Comparison of ENCODE assay signal across 8 cellular contexts in genomic region chr10:63520463-63521388, GRCh38. TPM values are rescaled to one million over a fixed set of nuclear protein-coding genes. Genes with fewer than 3 reads are reported as not detected.
DNase-seq lines count a peak whose midpoint lies in the region; ATAC-seq and TF ChIP-seq lines count a peak whose summit lies in the region.

No MANE protein-coding gene starts in this region.

- H3K27ac ChIP-seq in A673 (ENCODE audit: low read depth, low read length, poor library complexity, severe bottlenecking), result peak overlapping the region; percentile 79
- H3K27ac ChIP-seq in duodenal mucosa (ENCODE audit: low read depth, low read length), result peak overlapping the region; percentile 88
- peak overlapping the region; percentile 73 to 100 for H3K27ac ChIP-seq in lung (ENCODE audit: low read depth in 1 of 2, low read length in 1 of 2)

- peaks cover 53% of the 10 kb centered on the region for H3K4me1 ChIP-seq in A673 (ENCODE audit: insufficient read depth, low read length, poor library complexity, severe bottlenecking)
- H3K4me1 ChIP-seq in duodenal mucosa (ENCODE audit: control insufficient read depth in 1 of 2, insufficient read depth in 2 of 2, low read length in 2 of 2), result peaks cover 15 to 44% of the 10 kb centered on the region in 2 donors
- peaks cover 6 to 14% of the 10 kb centered on the region in 2 donors for H3K4me1 ChIP-seq in lung (ENCODE audit: control insufficient read depth in 2 of 2, insufficient read depth in 2 of 2, low read length in 2 of 2)

- peak overlapping the region; percentile 70 to 75 for H3K9ac ChIP-seq in duodenal mucosa (ENCODE audit: low read depth in 1 of 2, low read length in 2 of 2)

- CTCF ChIA-PET in A673 (lab: Charles Lee), result no interaction called here

- no TSS peak for BruUV-seq in A673 (replicated peaks; lab: Mats Ljungman, UMichigan)

- no peaks in the 10 kb centered on the region for H3K9me3 ChIP-seq in A673 (ENCODE audit: low read depth, low read length, poor library complexity, severe bottlenecking)
- no peaks in the 10 kb centered on the region for H3K9me3 ChIP-seq in duodenal mucosa (ENCODE audit: control insufficient read depth in 1 of 2, low read length in 2 of 2)
- no peaks in the 10 kb centered on the region for H3K9me3 ChIP-seq in lung (ENCODE audit: control insufficient read depth in 2 of 2, insufficient read depth in 1 of 2, low read length in 1 of 2)

- DNase-seq in A673 (ENCODE audit: low spot score) (peak; percentile 66), NCI-H2171 (lab: John Stamatoyannopoulos, UW) (peak; percentile 45), lung (ENCODE audit: low spot score) (peak; percentile 54)
- DNase-seq in activated CD4-positive, alpha-beta T cell treated with anti-CD3 and anti-CD28 coated beads for 4 hours, result peak; percentile 26 to 43
- peak; percentile 68 for DNase-seq in stimulated activated CD8-positive, alpha-beta memory T cell treated with anti-CD3 and anti-CD28 coated beads, Interleukin-4, amount 100 ng/mL, for 48 hours

- H3K27me3 ChIP-seq in A673 (replicated peaks; ENCODE audit: insufficient read depth, low read depth, low read length, poor library complexity) (no peaks in the 10 kb centered on the region), duodenal mucosa (ENCODE audit: control insufficient read depth in 1 of 2, insufficient read depth in 2 of 2, low read length in 2 of 2) (no peaks in the 10 kb centered on the region), lung (ENCODE audit: control insufficient read depth, insufficient read depth) (no peaks in the 10 kb centered on the region)

- H3K4me3 ChIP-seq in A673 (ENCODE audit: low read depth, low read length, poor library complexity, severe bottlenecking) (peak overlapping the region; percentile 63), duodenal mucosa (ENCODE audit: low read depth in 1 of 2, low read length in 2 of 2) (peak overlapping the region; percentile 79 to 83), lung (peak overlapping the region; percentile 72)

- intact Hi-C loops in A673 (cut with micrococcal nuclease; ENCODE audit: unreplicated experiment), result loop anchor here (2.0 to 5.0 kb wide), 4 partner anchors 54 to 253 kb away; no protein-coding TSS in a partner anchor

- WGBS in lung, 2 donors, result 7% methylated on average over 33 to 45 of the region's 46 CpGs

- TF ChIP-seq CTCF in A673 (conservative IDR thresholded peaks at IDR 0.05; ENCODE audit: low read depth, low read length), result no peak
- no peak for TF ChIP-seq CTCF in lung (IDR thresholded peaks at IDR 0.05; ENCODE audit: control extremely low read depth, extremely low read depth)

- POLR2A ChIA-PET in A673 (lab: Charles Lee; ENCODE audit: low non-redundant PET), result no interaction called here

- H3K36me3 ChIP-seq in A673 (ENCODE audit: insufficient read depth, low read length, poor library complexity, severe bottlenecking) (no peaks in the 10 kb centered on the region), duodenal mucosa (ENCODE audit: control insufficient read depth in 1 of 2, insufficient read depth in 2 of 2, low read length in 2 of 2) (no peaks in the 10 kb centered on the region), lung (ENCODE audit: control insufficient read depth in 2 of 2, insufficient read depth in 2 of 2, low read length in 2 of 2) (no peaks in the 10 kb centered on the region)

- ATAC-seq in GM18499 (IDR thresholded peaks at IDR 0.05; ENCODE audit: insufficient read depth, unreplicated experiment) (peak; percentile 30), HG02852 (IDR thresholded peaks at IDR 0.05; ENCODE audit: unreplicated experiment) (peak; percentile 78), lung (ENCODE audit: insufficient read depth, low FRiP score) (peak; percentile 87)

RNA-seq across cellular contexts. Expression of gene REEP3, which starts 0.5 kb away (rescaled TPM):
- total RNA-seq in A673 (2021) (39.6 and 51.4 TPM in 2 replicates), lung (10 to 100 TPM; 34.7 to 45.9 TPM)
- 10 to 100 TPM; 11.5 to 14.2 TPM for polyA plus RNA-seq in lung

RNA-seq across cellular contexts. Expression of gene JMJD1C, which starts 54.9 kb away (rescaled TPM):
- total RNA-seq in A673 (2021) (68.2 and 71.4 TPM in 2 replicates), lung (100 to 1,000 TPM in 1 of 2 donors, 10 to 100 TPM in 1; 74.0 to 233 TPM)
- polyA plus RNA-seq in lung, result 10 to 100 TPM; 30.5 to 68.3 TPM

Comparison
In these comparisons a context has a peak if more than half of its experiments do, and no peak if none do; other contexts are left out.
1. Peak in every context shown above with its lines: DNase-seq, ATAC-seq, H3K4me3 ChIP-seq and H3K27ac ChIP-seq.
2. ATAC-seq: peak in every context shown above with its lines; median percentile 87 in lung; 78 in HG02852; 30 in GM18499.